17 cellular contexts compared by ENCODE assay signal in the genomic region with DNA sequence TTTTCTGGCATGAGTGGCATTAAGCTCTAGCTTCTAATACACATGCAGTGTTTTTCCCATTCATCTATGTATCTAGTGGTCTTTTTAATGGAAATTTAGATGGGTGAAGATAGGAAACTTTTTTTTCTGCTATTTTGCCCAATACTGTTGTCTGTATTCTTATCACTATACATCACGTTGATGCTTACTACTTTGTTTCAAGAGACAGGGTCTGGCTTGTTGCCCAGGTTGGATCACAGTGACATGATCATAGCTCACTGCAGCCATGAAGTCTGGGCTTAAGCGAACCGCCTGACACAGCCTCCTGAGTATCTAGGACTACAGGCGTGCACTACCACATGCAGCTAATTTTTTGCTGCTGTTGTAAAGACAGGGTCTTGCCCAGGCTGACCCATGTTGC.
DNase-seq lines count a peak whose midpoint lies in the region; ATAC-seq and TF ChIP-seq lines count a peak whose summit lies in the region.
"Had no signal": no experiment of that assay in that cellular context is flagged by ENCODE, and none has a peak within 500 bp of the region (broad histone marks: within the 10 kb centered on the region; RNA-seq: fewer than 3 reads in every experiment).

No MANE protein-coding gene starts in this region.

- no peak overlapping the region for H3K9ac ChIP-seq in endodermal cell (ENCODE audit: extremely low read depth, low read length, poor library complexity, severe bottlenecking)

- no peaks in the 10 kb centered on the region for H3K4me1 Mint-ChIP-seq in MCF 10A (ENCODE audit: insufficient read depth, unreplicated experiment)
- H3K4me1 Mint-ChIP-seq in endodermal cell: no peaks in the 10 kb centered on the region

- H3K4me3 ChIP-seq in BE2C (ENCODE audit: low read depth, low read length) (no peak overlapping the region), endodermal cell (ENCODE audit: low read length) (no peak overlapping the region)

- H3K27ac ChIP-seq in endodermal cell (ENCODE audit: low read depth, low read length): no peak overlapping the region
- H3K27ac ChIP-seq: neutrophil had no signal

- H3K9me3 Mint-ChIP-seq in MCF 10A (ENCODE audit: unreplicated experiment): no peaks in the 10 kb centered on the region
- H3K9me3 Mint-ChIP-seq in endodermal cell: no peaks in the 10 kb centered on the region
- H3K9me3 Mint-ChIP-seq: activated naive CD4-positive, alpha-beta T cell treated with anti-CD3 and anti-CD28 coated beads for 36 hours; CD8-positive, alpha-beta T cell had no signal

- TF ChIP-seq CTCF in BE2C (IDR thresholded peaks at IDR 0.05; ENCODE audit: low read depth, low read length) (no peak), MCF 10A (IDR thresholded peaks at IDR 0.05; ENCODE audit: unreplicated experiment) (no peak), endodermal cell (conservative IDR thresholded peaks at IDR 0.05) (no peak)

- H3K27ac Mint-ChIP-seq in MCF 10A (ENCODE audit: low read depth, unreplicated experiment) (no peak overlapping the region), endodermal cell (no peak overlapping the region)
- H3K27ac Mint-ChIP-seq: activated naive CD4-positive, alpha-beta T cell treated with anti-CD3 and anti-CD28 coated beads for 36 hours; brain; CD8-positive, alpha-beta T cell had no signal

- no peaks in the 10 kb centered on the region for H3K9me3 ChIP-seq in BE2C
- H3K9me3 ChIP-seq in endodermal cell (ENCODE audit: control insufficient read depth, low read length): no peaks in the 10 kb centered on the region
- H3K9me3 ChIP-seq: neutrophil had no signal

- intact Hi-C loops in MCF 10A (cut with micrococcal nuclease): no loop called here

- ATAC-seq in HG03095 (IDR thresholded peaks at IDR 0.05; ENCODE audit: unreplicated experiment): no peak
- ATAC-seq: CD8-positive, alpha-beta T cell had no signal

- H3K4me1 ChIP-seq in BE2C: no peaks in the 10 kb centered on the region
- no peaks in the 10 kb centered on the region for H3K4me1 ChIP-seq in endodermal cell (ENCODE audit: control insufficient read depth, insufficient read depth, low read length)

- H3K27me3 Mint-ChIP-seq in MCF 10A (ENCODE audit: insufficient read depth, unreplicated experiment): no peaks in the 10 kb centered on the region
- no peaks in the 10 kb centered on the region for H3K27me3 Mint-ChIP-seq in endodermal cell (ENCODE audit: insufficient read depth)

- 96 to 100% methylated on average over 3 to 4 of the region's 4 CpGs for WGBS in endodermal cell (ENCODE audit: insufficient coverage in 1 of 2, insufficient read length in 1 of 2), 2 experiments

- CTCF ChIA-PET in MCF 10A (lab: Yijun Ruan, JAX): interaction anchor here (0.6 to 1.0 kb wide), 2 partner anchors 46 to 149 kb away, joined by 3 read pairs; no protein-coding TSS in a partner anchor

- H3K4me3 Mint-ChIP-seq in MCF 10A (ENCODE audit: unreplicated experiment) (no peak overlapping the region), endodermal cell (no peak overlapping the region)
- H3K4me3 Mint-ChIP-seq: activated naive CD4-positive, alpha-beta T cell treated with anti-CD3 and anti-CD28 coated beads for 36 hours; brain; CD8-positive, alpha-beta T cell had no signal

- BruUV-seq in MCF 10A (replicated peaks; lab: Mats Ljungman, UMichigan): no TSS peak

- POLR2A ChIA-PET in MCF 10A (lab: Yijun Ruan, JAX): no interaction called here

- H3K36me3 ChIP-seq in BE2C (no peaks in the 10 kb centered on the region), endodermal cell (ENCODE audit: control insufficient read depth, insufficient read depth, low read length) (no peaks in the 10 kb centered on the region)
- H3K36me3 ChIP-seq: neutrophil had no signal

- no peaks in the 10 kb centered on the region for H3K27me3 ChIP-seq in BE2C
- no peaks in the 10 kb centered on the region for H3K27me3 ChIP-seq in endodermal cell (ENCODE audit: control insufficient read depth, insufficient read depth, low read length, poor library complexity, severe bottlenecking)
- H3K27me3 ChIP-seq: neutrophil had no signal

- DNase-seq in BE2C (peak; percentile 41), NCI-H2171 treated with DMSO at 0.1 percent for 48 hours (lab: John Stamatoyannopoulos, UW) (peak; percentile 58), dermis blood vessel endothelial cell (peak; percentile 53), inferior parietal cortex (ENCODE audit: extremely low spot score) (peak; percentile 29), SKM-1 treated with dmso at 0.1 percent for 144 hours (lab: John Stamatoyannopoulos, UW; ENCODE audit: unreplicated experiment) (no peak), MCF 10A (ENCODE audit: unreplicated experiment) (no peak), endodermal cell (no peak)
- DNase-seq: activated CD4-positive, alpha-beta T cell treated with anti-CD3 and anti-CD28 coated beads for 4 hours; activated CD8-positive, alpha-beta memory T cell treated with anti-CD3 and anti-CD28 coated beads, Interleukin-2, amount 50 U/mL, for 48 hours; activated naive CD4-positive, alpha-beta T cell treated with anti-CD3 and anti-CD28 coated beads for 36 hours; CD8-positive, alpha-beta T cell; effector CD4-positive, alpha-beta T cell; stimulated activated naive CD4-positive, alpha-beta T cell; trophoblast cell had no signal

- no peaks in the 10 kb centered on the region for H3K36me3 Mint-ChIP-seq in MCF 10A (ENCODE audit: insufficient read depth, unreplicated experiment)
- no peaks in the 10 kb centered on the region for H3K36me3 Mint-ChIP-seq in endodermal cell (ENCODE audit: low read depth)

Comparison
In these comparisons a context has a peak if more than half of its experiments do, and no peak if none do; other contexts are left out.
1. DNase-seq: peak in BE2C (single experiment), NCI-H2171 treated with DMSO at 0.1 percent for 48 hours (single experiment), dermis blood vessel endothelial cell (single experiment) and inferior parietal cortex (single experiment); none in SKM-1 treated with dmso at 0.1 percent for 144 hours (single experiment), MCF 10A (single experiment) and endodermal cell (single experiment).